In genomic region chr12:47755655-47756562, GRCh38 we compare ENCODE assay signal across 2 cellular contexts.
TF ChIP-seq lines count a peak whose summit lies in the region.

No MANE protein-coding gene starts in this region.

TF ChIP-seq in GM12891, 5 proteins besides CTCF, POLR2A, EP300 and RAD21 (continued from another document):
- TF ChIP-seq PAX5 (IDR thresholded peaks at IDR 0.05; ENCODE audit: insufficient read depth, low read length, severe bottlenecking) (no peak), POLR2AphosphoS5 (IDR thresholded peaks at IDR 0.05; ENCODE audit: low read depth, low read length) (no peak), TAF1 (IDR thresholded peaks at IDR 0.05; ENCODE audit: low read depth, low read length) (no peak; the same call in 1 of the 2 replicates), POU2F2 (IDR thresholded peaks at IDR 0.05; ENCODE audit: low read depth, low read length) (no peak)

TF ChIP-seq in H1, 55 proteins besides CTCF, POLR2A, EP300 and RAD21 (continued from another document):
- no peak for TF ChIP-seq NRF1 (IDR thresholded peaks at IDR 0.05; ENCODE audit: low read depth, low read length)
- no peak for TF ChIP-seq CTBP2 (IDR thresholded peaks at IDR 0.05; ENCODE audit: borderline replicate concordance, insufficient read depth, insufficient read length, low read length)
- no peak for TF ChIP-seq GABPA (IDR thresholded peaks at IDR 0.05; ENCODE audit: borderline replicate concordance, insufficient read depth, low read length)
- no peak for TF ChIP-seq SAP30 (IDR thresholded peaks at IDR 0.05; ENCODE audit: insufficient read depth, insufficient replicate concordance, low read length)
- TF ChIP-seq TBP (IDR thresholded peaks at IDR 0.05; ENCODE audit: low read depth, low read length), result no peak
- no peak for TF ChIP-seq KDM5A (IDR thresholded peaks at IDR 0.05; ENCODE audit: low read length)
- no peak for TF ChIP-seq JUND (IDR thresholded peaks at IDR 0.05; ENCODE audit: low read length)
- no peak for TF ChIP-seq FOSL1 (IDR thresholded peaks at IDR 0.05; ENCODE audit: insufficient read depth, low read depth, low read length)
- TF ChIP-seq SUZ12 (IDR thresholded peaks at IDR 0.05; ENCODE audit: low read length), result no peak
- TF ChIP-seq CBX5 (IDR thresholded peaks at IDR 0.05; ENCODE audit: low read depth, low read length), result no peak
- TF ChIP-seq BRCA1 (IDR thresholded peaks at IDR 0.05; ENCODE audit: low read depth, low read length), result no peak
- no peak for TF ChIP-seq JUN (IDR thresholded peaks at IDR 0.05; ENCODE audit: low read depth, low read length)
- TF ChIP-seq BCL11A (IDR thresholded peaks at IDR 0.05; ENCODE audit: low read depth in 2 of 2, low read length in 2 of 2), result no peak
- no peak for TF ChIP-seq CHD2 (IDR thresholded peaks at IDR 0.05; ENCODE audit: low read length)
- no peak for TF ChIP-seq CREB1 (IDR thresholded peaks at IDR 0.05)
- no peak for TF ChIP-seq CHD7 (IDR thresholded peaks at IDR 0.05; ENCODE audit: insufficient replicate concordance, low read length)
- no peak for TF ChIP-seq CEBPB (IDR thresholded peaks at IDR 0.05; ENCODE audit: low read depth, low read length)
- no peak for TF ChIP-seq EGR1 (IDR thresholded peaks at IDR 0.05; ENCODE audit: borderline replicate concordance, low read depth, low read length)
- TF ChIP-seq MAX (IDR thresholded peaks at IDR 0.05), result no peak
